Comparison of ENCODE assay signal across 9 cellular contexts in the genomic region with DNA sequence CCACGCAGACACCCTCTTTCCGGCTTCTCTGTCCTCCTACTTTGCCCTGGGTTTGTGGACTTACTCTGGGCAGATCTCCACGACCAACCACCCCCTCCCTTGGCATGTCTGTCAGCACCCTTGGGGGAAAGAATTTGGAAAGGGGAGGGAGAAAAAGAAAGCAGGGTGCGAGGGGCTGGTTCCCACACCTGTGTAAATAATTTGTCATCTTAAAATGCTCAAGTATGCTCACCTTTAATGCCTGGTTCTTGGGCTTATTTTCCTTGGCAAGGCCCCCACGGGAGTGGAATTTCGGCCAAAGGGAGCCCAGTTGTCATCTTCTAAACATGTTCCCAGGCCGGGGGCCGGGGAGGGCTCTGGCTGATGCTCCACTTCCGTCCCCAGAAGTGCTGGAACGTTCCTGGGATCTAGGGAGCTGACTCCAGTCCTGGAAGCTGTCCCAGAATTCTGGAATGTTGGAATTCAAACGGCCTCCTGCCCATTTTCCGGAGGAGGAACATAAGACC.
A peak's percentile ranks its signal among the peaks of the same experiment; 100 is the strongest.
DNase-seq lines count a peak whose midpoint lies in the region; ATAC-seq and TF ChIP-seq lines count a peak whose summit lies in the region.
"Had no signal": no experiment of that assay in that cellular context is flagged by ENCODE, and none has a peak within 500 bp of the region (broad histone marks: within the 10 kb centered on the region; RNA-seq: fewer than 3 reads in every experiment).

No MANE protein-coding gene starts in this region.

- H3K36me3 Mint-ChIP-seq in osteocyte (ENCODE audit: unreplicated experiment) (no peaks in the 10 kb centered on the region), type B pancreatic cell (no peaks in the 10 kb centered on the region)

- peaks cover 3% of the 10 kb centered on the region for H3K27me3 Mint-ChIP-seq in osteocyte (ENCODE audit: unreplicated experiment)
- H3K27me3 Mint-ChIP-seq in type B pancreatic cell = peaks cover 5% of the 10 kb centered on the region

- H3K27ac Mint-ChIP-seq in osteocyte (ENCODE audit: unreplicated experiment) = peak overlapping the region; percentile 84
- H3K27ac Mint-ChIP-seq in type B pancreatic cell = no peak overlapping the region

- H3K4me1 Mint-ChIP-seq in osteocyte (ENCODE audit: unreplicated experiment) (peaks cover 48% of the 10 kb centered on the region), type B pancreatic cell (ENCODE audit: unreplicated experiment) (peaks cover 5% of the 10 kb centered on the region)

- H3K27me3 ChIP-seq in RWPE2 (ENCODE audit: insufficient read depth, poor library complexity, severe bottlenecking) = no peaks in the 10 kb centered on the region

- H3K27ac ChIP-seq in RWPE2 (ENCODE audit: poor library complexity, severe bottlenecking) = peak overlapping the region; percentile 80
- H3K27ac ChIP-seq: BLaER1 treated with 17β-estradiol and CSF1 and Interleukin-3, amounts not matched to agents 10 nM and 100 nM had no signal

- H3K36me3 ChIP-seq in RWPE2 (ENCODE audit: low read depth) = no peaks in the 10 kb centered on the region
- H3K36me3 ChIP-seq: BLaER1 treated with 17β-estradiol and CSF1 and Interleukin-3, amounts not matched to agents 10 nM and 100 nM had no signal

- TF ChIP-seq CTCF in RWPE2 (IDR thresholded peaks at IDR 0.05; ENCODE audit: poor library complexity, severe bottlenecking) (no peak), fibroblast of the aortic adventitia (IDR thresholded peaks at IDR 0.05; ENCODE audit: insufficient read depth, low read length) (no peak), osteocyte (IDR thresholded peaks at IDR 0.05) (no peak), type B pancreatic cell (conservative IDR thresholded peaks at IDR 0.05) (no peak)

- H3K4me1 ChIP-seq in RWPE2 (ENCODE audit: insufficient read depth, poor library complexity, severe bottlenecking) = peaks cover 35% of the 10 kb centered on the region

- ATAC-seq in RWPE2 (ENCODE audit: low read depth) (peak; percentile 53), GM21576 (IDR thresholded peaks at IDR 0.05; ENCODE audit: unreplicated experiment) (no peak), HG03095 (IDR thresholded peaks at IDR 0.05; ENCODE audit: unreplicated experiment) (no peak)

- H3K4me3 ChIP-seq in RWPE2 (ENCODE audit: severe bottlenecking) (no peak overlapping the region), fibroblast of the aortic adventitia (ENCODE audit: low read depth, low read length) (no peak overlapping the region)
- H3K4me3 ChIP-seq: BLaER1 treated with 17β-estradiol and CSF1 and Interleukin-3, amounts not matched to agents 10 nM and 100 nM had no signal

- H3K4me3 Mint-ChIP-seq in osteocyte (ENCODE audit: unreplicated experiment) = no peak overlapping the region
- H3K4me3 Mint-ChIP-seq in type B pancreatic cell = no peak overlapping the region

- peaks cover 4% of the 10 kb centered on the region for H3K9me3 Mint-ChIP-seq in osteocyte (ENCODE audit: unreplicated experiment)
- no peaks in the 10 kb centered on the region for H3K9me3 Mint-ChIP-seq in type B pancreatic cell

- no peaks in the 10 kb centered on the region for H3K9me3 ChIP-seq in RWPE2 (ENCODE audit: severe bottlenecking)

- peak; percentile 86 for DNase-seq in AG08395 (ENCODE audit: low spot score)
- DNase-seq in RWPE2 (ENCODE audit: low spot score) = peak; percentile 98
- peak; percentile 96 for DNase-seq in fibroblast of the aortic adventitia (ENCODE audit: low read depth)
- no peak for DNase-seq in osteocyte (ENCODE audit: extremely low spot score, unreplicated experiment)
- no peak for DNase-seq in NCI-H1417 (lab: John Stamatoyannopoulos, UW)
- DNase-seq in type B pancreatic cell (ENCODE audit: extremely low spot score, unreplicated experiment) = no peak

Comparison
In these comparisons a context has a peak if more than half of its experiments do, and no peak if none do; other contexts are left out.
1. DNase-seq: peak in AG08395 (single experiment), RWPE2 (single experiment) and fibroblast of the aortic adventitia (single experiment); none in osteocyte (single experiment), NCI-H1417 (0 of 3) and type B pancreatic cell (single experiment).